9 cellular contexts compared by ENCODE assay signal in the genomic region with DNA sequence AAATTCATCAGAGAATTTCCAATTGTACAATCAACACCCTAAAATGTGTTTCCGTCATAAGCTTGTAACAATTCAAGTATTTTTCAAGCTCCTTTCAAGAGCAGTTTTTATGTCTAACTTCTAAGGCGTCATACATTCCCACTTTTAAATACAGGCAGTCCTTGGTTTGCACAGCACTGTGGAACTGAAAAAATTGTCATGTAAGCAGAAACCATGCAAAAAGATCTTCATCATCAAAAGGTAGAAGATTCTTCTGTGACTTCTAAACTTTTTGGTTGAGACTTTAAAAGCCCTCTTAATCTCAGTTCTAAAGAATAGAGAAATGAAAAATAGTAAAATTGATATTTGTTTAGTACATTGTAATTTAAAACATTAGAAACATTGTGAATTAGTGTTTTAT.
"Had no signal": no experiment of that assay in that cellular context is flagged by ENCODE, and none has a peak within 500 bp of the region (broad histone marks: within the 10 kb centered on the region; RNA-seq: fewer than 3 reads in every experiment).

No MANE protein-coding gene starts in this region.

- DNase-seq: H9, HCEC 1CT, Karpas-422, KBM-7 had no signal

- FAIRE-seq: H1, H54, HTR-8/SVneo had no signal

- ATAC-seq: GM23338 had no signal

- H2AFZ ChIP-seq: GM23338 had no signal

- H3K27ac ChIP-seq: KMS-11 had no signal

- H3K4me3 ChIP-seq: GM23338 had no signal

- H3K9ac ChIP-seq: KMS-11 had no signal

- H3K4me2 ChIP-seq: GM23338, KMS-11 had no signal
